9 cellular contexts compared by ENCODE assay signal in the genomic region with DNA sequence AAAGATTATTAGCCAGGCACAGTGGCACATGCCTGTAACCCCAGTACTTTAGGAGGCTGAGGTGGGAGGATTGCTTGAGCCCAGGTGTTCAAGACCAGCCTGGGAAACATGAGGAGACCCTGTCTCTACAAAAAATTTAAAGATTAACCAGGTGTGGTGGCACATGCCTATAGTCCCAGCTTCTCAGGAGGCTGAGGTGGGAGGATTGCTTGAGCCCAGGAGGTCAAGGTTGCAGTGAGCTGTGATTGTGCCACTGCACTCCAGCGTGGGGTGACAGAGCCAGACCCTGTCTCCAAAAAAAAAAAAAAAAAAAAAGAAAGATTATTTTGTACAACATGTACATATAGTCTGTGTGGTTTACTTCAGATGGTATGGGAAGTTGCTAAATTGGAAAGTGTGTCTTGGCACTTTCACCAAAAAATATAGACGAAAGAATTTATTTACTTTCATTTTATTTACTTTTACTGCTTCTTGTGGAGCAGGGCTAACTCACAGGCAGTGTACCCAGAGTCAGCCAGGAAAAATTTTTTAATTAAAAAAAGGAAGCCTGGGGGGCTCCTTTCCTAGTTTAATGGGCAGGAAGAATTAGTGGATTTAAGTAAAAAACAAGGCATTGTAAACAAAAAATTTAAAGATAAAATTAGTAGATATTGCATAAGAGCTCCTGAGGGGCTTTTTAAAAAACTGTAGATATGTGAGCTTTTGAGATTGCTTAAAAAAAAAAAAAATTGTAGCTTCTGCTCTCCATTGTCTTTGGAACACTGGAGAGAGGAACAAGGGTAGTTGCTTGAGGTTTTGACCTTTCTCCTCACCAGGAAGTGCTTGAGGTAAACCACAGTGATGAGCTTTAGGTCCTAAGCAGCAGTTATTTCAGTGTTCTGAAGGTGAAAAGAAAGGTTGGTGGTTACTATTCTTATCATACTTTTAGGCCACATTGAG. TPM values are rescaled to one million over a fixed set of nuclear protein-coding genes. Genes with fewer than 3 reads are reported as not detected.
A peak's percentile ranks its signal among the peaks of the same experiment; 100 is the strongest.
DNase-seq lines count a peak whose midpoint lies in the region; ATAC-seq lines count a peak whose summit lies in the region.
"Had no signal": no experiment of that assay in that cellular context is flagged by ENCODE, and none has a peak within 500 bp of the region (broad histone marks: within the 10 kb centered on the region; RNA-seq: fewer than 3 reads in every experiment).

No MANE protein-coding gene starts in this region.

- POLR2A ChIA-PET in T-cell (lab: Charles Lee): interaction anchor here (0.6 to 0.7 kb wide), 6 partner anchors 16 to 1541 kb away, joined by 3 to 8 read pairs (median 3); no protein-coding TSS in a partner anchor

- DNase-seq in activated T-cell treated with anti-CD3 and anti-CD28 coated beads, Interleukin-2, amount 50 U/mL, for 72 hours: peak; percentile 14 to 25
- DNase-seq in activated T-cell treated with anti-CD3 and anti-CD28 coated beads, Interleukin-2, amount 50 U/mL, for 1 hour: no peak
- DNase-seq in T-cell: no peak
- DNase-seq in stimulated activated naive B cell treated with anti-CD40 and anti-IgM and Interleukin-4, amounts not matched to agents 10 μg/mL and 1 μg/mL and 100 μg/mL, for 72 hours: no peak
- no peak for DNase-seq in NCI-H510A (lab: John Stamatoyannopoulos, UW)
- DNase-seq in dermis blood vessel endothelial cell: no peak
- DNase-seq in LoVo (ENCODE audit: low spot score): no peak

- H3K27me3 Mint-ChIP-seq in activated T-cell treated with anti-CD3 and anti-CD28 coated beads, Interleukin-2, amount 50 U/mL, for 72 hours (ENCODE audit: low read depth): no peaks in the 10 kb centered on the region
- no peaks in the 10 kb centered on the region for H3K27me3 Mint-ChIP-seq in T-cell
- no peaks in the 10 kb centered on the region for H3K27me3 Mint-ChIP-seq in stimulated activated naive B cell treated with anti-CD40 and anti-IgM and Interleukin-4, amounts not matched to agents 10 μg/mL and 1 μg/mL and 100 μg/mL, for 72 hours

- H3K9me3 Mint-ChIP-seq in activated T-cell treated with anti-CD3 and anti-CD28 coated beads, Interleukin-2, amount 50 U/mL, for 72 hours: no peaks in the 10 kb centered on the region
- H3K9me3 Mint-ChIP-seq in T-cell: no peaks in the 10 kb centered on the region
- no peaks in the 10 kb centered on the region for H3K9me3 Mint-ChIP-seq in stimulated activated naive B cell treated with anti-CD40 and anti-IgM and Interleukin-4, amounts not matched to agents 10 μg/mL and 1 μg/mL and 100 μg/mL, for 72 hours
- H3K9me3 Mint-ChIP-seq: neural crest cell had no signal

- peaks cover 40% of the 10 kb centered on the region for H3K4me1 Mint-ChIP-seq in activated T-cell treated with anti-CD3 and anti-CD28 coated beads, Interleukin-2, amount 50 U/mL, for 72 hours (ENCODE audit: low read depth)
- peaks cover 48 to 57% (median 49%) of the 10 kb centered on the region in 3 donors for H3K4me1 Mint-ChIP-seq in T-cell
- peaks cover 16 to 65% of the 10 kb centered on the region in 2 donors for H3K4me1 Mint-ChIP-seq in stimulated activated naive B cell treated with anti-CD40 and anti-IgM and Interleukin-4, amounts not matched to agents 10 μg/mL and 1 μg/mL and 100 μg/mL, for 72 hours

- peak overlapping the region; percentile 83 for H3K27ac Mint-ChIP-seq in activated T-cell treated with anti-CD3 and anti-CD28 coated beads, Interleukin-2, amount 50 U/mL, for 72 hours
- H3K27ac Mint-ChIP-seq in T-cell: peak overlapping the region; percentile 88 to 90
- H3K27ac Mint-ChIP-seq in stimulated activated naive B cell treated with anti-CD40 and anti-IgM and Interleukin-4, amounts not matched to agents 10 μg/mL and 1 μg/mL and 100 μg/mL, for 72 hours: peak overlapping the region; percentile 92

- peak; percentile 82 to 91 for ATAC-seq in activated T-cell treated with anti-CD3 and anti-CD28 coated beads, Interleukin-2, amount 50 U/mL, for 72 hours (replicated peaks in 1 of 2)
- ATAC-seq in HG03060 (IDR thresholded peaks at IDR 0.05; ENCODE audit: low read depth, unreplicated experiment) (peak; percentile 71), T-cell (replicated peaks in 1 of 4) (peak; percentile 58 to 86 (median 76))
- ATAC-seq in stimulated activated naive B cell treated with anti-CD40 and anti-IgM and Interleukin-4, amounts not matched to agents 10 μg/mL and 1 μg/mL and 100 μg/mL, for 72 hours (replicated peaks): peak; percentile 97 to 99

- H3K4me3 Mint-ChIP-seq in activated T-cell treated with anti-CD3 and anti-CD28 coated beads, Interleukin-2, amount 50 U/mL, for 72 hours: peak overlapping the region; percentile 65 to 67
- peak overlapping the region; percentile 45 to 61 (median 49) for H3K4me3 Mint-ChIP-seq in T-cell
- H3K4me3 Mint-ChIP-seq in stimulated activated naive B cell treated with anti-CD40 and anti-IgM and Interleukin-4, amounts not matched to agents 10 μg/mL and 1 μg/mL and 100 μg/mL, for 72 hours: peak overlapping the region; percentile 45 to 69
- H3K4me3 Mint-ChIP-seq: neural crest cell had no signal

- CTCF ChIA-PET in T-cell (lab: Charles Lee): interaction anchor here (0.6 to 1.4 kb wide), 6 partner anchors 21 to 71 kb away, joined by 3 to 6 read pairs (median 4); a partner anchor contains a TSS

- H3K36me3 Mint-ChIP-seq in activated T-cell treated with anti-CD3 and anti-CD28 coated beads, Interleukin-2, amount 50 U/mL, for 72 hours (ENCODE audit: insufficient read depth in 2 of 2): peaks cover 4 to 18% of the 10 kb centered on the region in 2 donors
- H3K36me3 Mint-ChIP-seq in T-cell: peaks cover 12% of the 10 kb centered on the region
- H3K36me3 Mint-ChIP-seq in stimulated activated naive B cell treated with anti-CD40 and anti-IgM and Interleukin-4, amounts not matched to agents 10 μg/mL and 1 μg/mL and 100 μg/mL, for 72 hours: peaks cover 21 to 33% of the 10 kb centered on the region in 2 donors

RNA-seq across cellular contexts. Expression of a gene that starts 44.6 kb away (rescaled TPM):
- 100 to 1,000 TPM; 207 to 229 TPM for total RNA-seq in activated T-cell treated with anti-CD3 and anti-CD28 coated beads, Interleukin-2, amount 50 U/mL, for 72 hours
- total RNA-seq in T-cell (100 to 1,000 TPM in 2 of 5 donors, 10 to 100 TPM in 3; 82.8 to 111 (median 86.8) TPM), dermis blood vessel endothelial cell (174 and 191 TPM in 2 replicates)

RNA-seq across cellular contexts. Expression of a gene that starts 54.5 kb away (rescaled TPM):
- 10 to 100 TPM; 24.3 to 28.6 TPM for total RNA-seq in activated T-cell treated with anti-CD3 and anti-CD28 coated beads, Interleukin-2, amount 50 U/mL, for 72 hours
- total RNA-seq in T-cell: 10 to 100 TPM; 15.6 to 28.1 (median 16.1) TPM
- total RNA-seq in dermis blood vessel endothelial cell: 34.9 and 36.9 TPM in 2 replicates

Comparison
In these comparisons a context has a peak if more than half of its experiments do, and no peak if none do; other contexts are left out.
1. DNase-seq: peak in activated T-cell treated with anti-CD3 and anti-CD28 coated beads, Interleukin-2, amount 50 U/mL, for 72 hours (2 of 2); none in activated T-cell treated with anti-CD3 and anti-CD28 coated beads, Interleukin-2, amount 50 U/mL, for 1 hour (single experiment), T-cell (0 of 34), stimulated activated naive B cell treated with anti-CD40 and anti-IgM and Interleukin-4, amounts not matched to agents 10 μg/mL and 1 μg/mL and 100 μg/mL, for 72 hours (single experiment), NCI-H510A (single experiment), dermis blood vessel endothelial cell (single experiment) and LoVo (single experiment).
2. Peak in every context shown above with its lines, with median percentiles within 50 percentile points of each other: ATAC-seq, H3K27ac Mint-ChIP-seq and H3K4me3 Mint-ChIP-seq.